ENCODE assay signal across 15 cellular contexts in the genomic region with DNA sequence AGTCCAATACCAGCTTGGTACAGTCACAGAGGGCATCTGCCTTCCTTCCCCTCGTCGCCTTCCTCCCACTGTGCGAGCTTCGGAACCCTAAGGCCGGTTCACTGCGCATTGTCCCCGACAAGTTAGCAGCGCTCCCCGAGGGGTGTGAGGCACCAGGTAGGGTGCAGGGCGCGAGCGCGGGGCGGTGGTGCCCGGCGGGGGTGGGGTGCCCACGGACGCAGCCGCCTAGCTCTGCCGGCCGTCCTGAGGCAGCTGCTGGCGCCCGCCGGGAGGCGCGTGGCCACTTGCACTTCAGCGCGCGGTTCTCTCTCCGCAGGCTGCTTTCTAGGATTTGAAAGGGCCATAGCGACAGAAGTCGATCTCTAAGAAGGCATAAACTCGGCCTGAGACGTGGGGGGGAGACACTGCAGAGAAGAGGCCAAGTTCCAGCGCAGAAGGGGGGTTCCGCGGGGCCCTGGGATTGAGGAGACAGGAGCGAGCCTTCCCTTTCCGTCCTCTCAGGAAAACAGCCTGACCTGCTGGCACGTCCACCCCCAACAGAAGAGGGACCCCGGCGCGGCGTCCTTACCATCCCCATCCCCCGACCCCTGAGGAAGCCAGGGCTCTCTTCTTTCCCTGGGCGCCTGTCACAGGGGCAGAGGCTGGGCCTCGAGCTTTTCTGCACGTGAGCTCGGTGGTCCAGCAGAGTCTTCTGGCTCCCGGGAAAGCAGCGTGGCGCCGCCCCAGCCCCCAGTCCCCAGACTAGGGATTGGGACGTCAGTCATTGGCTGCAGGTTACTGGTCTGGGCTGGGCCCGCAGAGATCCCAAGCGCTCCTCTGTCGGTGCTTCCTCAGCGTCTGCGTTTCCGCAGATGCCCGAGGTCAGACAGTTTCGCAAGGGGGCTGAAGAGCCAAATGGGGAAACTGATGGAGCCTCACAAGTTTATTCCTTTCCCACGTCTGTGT. TPM values are rescaled to one million over a fixed set of nuclear protein-coding genes. Genes with fewer than 3 reads are reported as not detected.
DNase-seq lines count a peak whose midpoint lies in the region; ATAC-seq and TF ChIP-seq lines count a peak whose summit lies in the region.
"Had no signal": no experiment of that assay in that cellular context is flagged by ENCODE, and none has a peak within 500 bp of the region (broad histone marks: within the 10 kb centered on the region; RNA-seq: fewer than 3 reads in every experiment).

No MANE protein-coding gene starts in this region.

- peak overlapping the region; percentile 67 for H3K4me2 ChIP-seq in neural progenitor cell

- H3K4me3 Mint-ChIP-seq in CD4-positive, alpha-beta memory T cell: peak overlapping the region in 5 of 8 donors; percentile 6 to 68 (median 54)
- H3K4me3 Mint-ChIP-seq in dendritic cell treated with granulocyte-macrophage colony-stimulating factor and Interleukin-4, amounts not matched to agents 40 ng/mL and 50 ng/mL, for 4 days: peak overlapping the region; percentile 63
- no peak overlapping the region for H3K4me3 Mint-ChIP-seq in neural progenitor cell
- H3K4me3 Mint-ChIP-seq: activated CD4-positive, alpha-beta memory T cell treated with anti-CD3 and anti-CD28 coated beads for 36 hours had no signal

- no peak overlapping the region for H3K27ac ChIP-seq in CD4-positive, alpha-beta memory T cell (ENCODE audit: low read depth, low read length)
- H3K27ac ChIP-seq in HUES6 (ENCODE audit: low read depth, low read length) (no peak overlapping the region), neural progenitor cell (no peak overlapping the region)
- H3K27ac ChIP-seq: SJSA1 had no signal

- H3K4me1 Mint-ChIP-seq in CD4-positive, alpha-beta memory T cell: peaks cover 20 to 45% (median 28%) of the 10 kb centered on the region in 4 donors
- peaks cover 46% of the 10 kb centered on the region for H3K4me1 Mint-ChIP-seq in dendritic cell treated with granulocyte-macrophage colony-stimulating factor and Interleukin-4, amounts not matched to agents 40 ng/mL and 50 ng/mL, for 4 days (ENCODE audit: low read depth)
- peaks cover 16% of the 10 kb centered on the region for H3K4me1 Mint-ChIP-seq in neural progenitor cell

- H3K27ac Mint-ChIP-seq in CD4-positive, alpha-beta memory T cell: no peak overlapping the region
- H3K27ac Mint-ChIP-seq in dendritic cell treated with granulocyte-macrophage colony-stimulating factor and Interleukin-4, amounts not matched to agents 40 ng/mL and 50 ng/mL, for 4 days: no peak overlapping the region
- H3K27ac Mint-ChIP-seq in neural progenitor cell: no peak overlapping the region
- H3K27ac Mint-ChIP-seq: activated CD4-positive, alpha-beta memory T cell treated with anti-CD3 and anti-CD28 coated beads for 36 hours; immature natural killer cell had no signal

- intact Hi-C loops in CD4-positive, alpha-beta memory T cell (cut with micrococcal nuclease): loop anchor here (1.0 kb wide), 1 partner anchor 11 kb away; no protein-coding TSS in a partner anchor
- intact Hi-C loops in dendritic cell treated with granulocyte-macrophage colony-stimulating factor and Interleukin-4, amounts not matched to agents 40 ng/mL and 50 ng/mL, for 4 days (cut with micrococcal nuclease): no loop called here

- H3K36me3 ChIP-seq in CD4-positive, alpha-beta memory T cell (ENCODE audit: insufficient read depth, low read length): no peaks in the 10 kb centered on the region
- H3K36me3 ChIP-seq in HUES6 (ENCODE audit: control insufficient read depth, insufficient read depth, low read length): no peaks in the 10 kb centered on the region
- H3K36me3 ChIP-seq in neural progenitor cell: no peaks in the 10 kb centered on the region
- H3K36me3 ChIP-seq: SJSA1 had no signal

- no peak for ATAC-seq in GM18858 (IDR thresholded peaks at IDR 0.05; ENCODE audit: unreplicated experiment)

- no peak for DNase-seq in CD4-positive, alpha-beta memory T cell
- DNase-seq in neural progenitor cell (ENCODE audit: low spot score) (peak; percentile 66), AML-193 (lab: John Stamatoyannopoulos, UW) (no peak), LoVo (ENCODE audit: low spot score) (no peak), NCI-H1694 (lab: John Stamatoyannopoulos, UW) (no peak)
- DNase-seq: activated CD4-positive, alpha-beta memory T cell treated with anti-CD3 and anti-CD28 coated beads for 36 hours; amygdala; immature natural killer cell; stimulated activated CD4-positive, alpha-beta T cell treated with anti-CD3 and anti-CD28 coated beads, Interleukin-4, amount 100 ng/mL, for 24 hours had no signal

- peaks cover 36% of the 10 kb centered on the region for H3K27me3 ChIP-seq in CD4-positive, alpha-beta memory T cell (ENCODE audit: insufficient read depth, low read length)
- peaks cover 94% of the 10 kb centered on the region for H3K27me3 ChIP-seq in HUES6 (ENCODE audit: control insufficient read depth, insufficient read depth, low read length)
- peaks cover 94% of the 10 kb centered on the region for H3K27me3 ChIP-seq in neural progenitor cell

- H4K20me1 ChIP-seq in neural progenitor cell (ENCODE audit: low read depth): peaks cover 54% of the 10 kb centered on the region

- H3K79me2 ChIP-seq in neural progenitor cell (ENCODE audit: low read depth): no peaks in the 10 kb centered on the region

- peaks cover 37% of the 10 kb centered on the region for H3K4me1 ChIP-seq in CD4-positive, alpha-beta memory T cell (ENCODE audit: insufficient read depth, low read length)
- peaks cover 2% of the 10 kb centered on the region for H3K4me1 ChIP-seq in HUES6 (ENCODE audit: control insufficient read depth, insufficient read depth, low read length)
- H3K4me1 ChIP-seq in neural progenitor cell: peaks cover 3% of the 10 kb centered on the region

- peaks cover 13% of the 10 kb centered on the region for H3F3A ChIP-seq in neural progenitor cell (ENCODE audit: low read depth)

- no peak overlapping the region for H2AFZ ChIP-seq in neural progenitor cell (replicated peaks)

- POLR2A ChIA-PET in CD4-positive, alpha-beta memory T cell (lab: Charles Lee; ENCODE audit: partially characterized antibody): interaction anchor here (0.9 to 1.4 kb wide), 4 partner anchors 18 to 95 kb away, joined by 3 to 4 read pairs (median 4); a partner anchor contains a TSS

- no peak for TF ChIP-seq CTCF in neural progenitor cell (IDR thresholded peaks at IDR 0.05)

- peaks cover 0 to 2% of the 10 kb centered on the region in 2 donors for H3K36me3 Mint-ChIP-seq in CD4-positive, alpha-beta memory T cell
- no peaks in the 10 kb centered on the region for H3K36me3 Mint-ChIP-seq in dendritic cell treated with granulocyte-macrophage colony-stimulating factor and Interleukin-4, amounts not matched to agents 40 ng/mL and 50 ng/mL, for 4 days (ENCODE audit: low read depth)
- no peaks in the 10 kb centered on the region for H3K36me3 Mint-ChIP-seq in neural progenitor cell
- H3K36me3 Mint-ChIP-seq: immature natural killer cell had no signal

- CTCF ChIA-PET in CD4-positive, alpha-beta memory T cell (lab: Charles Lee; ENCODE audit: partially characterized antibody): interaction anchor here (3.5 kb wide), 1 partner anchor 156 kb away, joined by 37 read pairs; no protein-coding TSS in a partner anchor

- H3K9me3 ChIP-seq in CD4-positive, alpha-beta memory T cell (ENCODE audit: control insufficient read depth in 1 of 2, low read length in 2 of 2): no peaks in the 10 kb centered on the region
- H3K9me3 ChIP-seq in HUES6 (ENCODE audit: control insufficient read depth, insufficient read depth, low read depth, low read length) (no peaks in the 10 kb centered on the region), neural progenitor cell (ENCODE audit: low read depth) (no peaks in the 10 kb centered on the region)
- H3K9me3 ChIP-seq: SJSA1 had no signal

- H3K9ac ChIP-seq in HUES6 (ENCODE audit: low read length) (no peak overlapping the region), neural progenitor cell (no peak overlapping the region)

- H3K27me3 Mint-ChIP-seq in CD4-positive, alpha-beta memory T cell: peaks cover 47 to 53% of the 10 kb centered on the region in 2 donors
- peaks cover 66% of the 10 kb centered on the region for H3K27me3 Mint-ChIP-seq in dendritic cell treated with granulocyte-macrophage colony-stimulating factor and Interleukin-4, amounts not matched to agents 40 ng/mL and 50 ng/mL, for 4 days
- H3K27me3 Mint-ChIP-seq in neural progenitor cell (ENCODE audit: insufficient read depth, low read depth): peaks cover 77% of the 10 kb centered on the region

- H3K9me3 Mint-ChIP-seq in CD4-positive, alpha-beta memory T cell: peaks cover 0 to 12% (median 9%) of the 10 kb centered on the region in 8 donors
- no peaks in the 10 kb centered on the region for H3K9me3 Mint-ChIP-seq in dendritic cell treated with granulocyte-macrophage colony-stimulating factor and Interleukin-4, amounts not matched to agents 40 ng/mL and 50 ng/mL, for 4 days
- H3K9me3 Mint-ChIP-seq in neural progenitor cell: peaks cover 4% of the 10 kb centered on the region

- H3K4me3 ChIP-seq in CD4-positive, alpha-beta memory T cell (ENCODE audit: low read length in 2 of 2): no peak overlapping the region
- H3K4me3 ChIP-seq in HUES6 (ENCODE audit: low read depth, low read length) (peak overlapping the region; percentile 42), neural progenitor cell (peak overlapping the region; percentile 9)
- H3K4me3 ChIP-seq: SJSA1 had no signal

RNA-seq across cellular contexts. Expression of a gene that starts 15.6 kb away (rescaled TPM):
- not detected for total RNA-seq in CD4-positive, alpha-beta memory T cell
- polyA plus RNA-seq in CD4-positive, alpha-beta memory T cell: not detected
- not detected in 2 replicates for total RNA-seq in neural progenitor cell (ENCODE audit: low replicate concordance)
- total RNA-seq: activated CD4-positive, alpha-beta memory T cell treated with anti-CD3 and anti-CD28 coated beads for 36 hours; epithelial cell of proximal tubule; SJSA1; temporal lobe had no signal
- polyA plus RNA-seq: immature natural killer cell had no signal

RNA-seq across cellular contexts. Expression of a gene that starts 22.5 kb away (rescaled TPM):
- 10 to 100 TPM; 41.3 to 42.7 TPM for total RNA-seq in CD4-positive, alpha-beta memory T cell
- 10 to 100 TPM; 46.4 to 76.6 TPM for polyA plus RNA-seq in CD4-positive, alpha-beta memory T cell
- 109 and 157 TPM in 2 replicates for total RNA-seq in neural progenitor cell (ENCODE audit: low replicate concordance)

Comparison
In these comparisons a context has a peak if more than half of its experiments do, and no peak if none do; other contexts are left out.
1. H3K4me3 ChIP-seq: peak in HUES6 (single experiment) and neural progenitor cell (single experiment); none in CD4-positive, alpha-beta memory T cell (0 of 2).